Comparison of ENCODE assay signal across 20 cellular contexts in the genomic region with DNA sequence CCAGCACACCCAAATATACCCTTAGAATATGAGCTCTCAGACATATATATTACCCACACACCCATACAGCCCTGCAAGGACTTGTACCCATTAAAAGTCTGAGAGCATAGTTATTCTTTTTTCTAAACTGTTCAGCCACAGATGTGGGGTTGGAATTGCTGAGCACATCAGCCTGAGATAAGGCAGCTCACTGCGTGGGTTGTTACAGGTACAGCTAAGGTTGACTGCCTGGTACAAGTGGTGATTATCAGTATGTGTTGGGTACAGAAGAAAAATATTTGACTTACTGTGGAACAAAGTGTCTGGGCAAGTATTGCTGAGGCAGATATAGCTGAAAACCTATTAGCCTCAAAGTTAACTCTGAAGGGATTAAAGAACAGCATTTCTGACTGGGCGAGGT.
"Had no signal": no experiment of that assay in that cellular context is flagged by ENCODE, and none has a peak within 500 bp of the region (broad histone marks: within the 10 kb centered on the region; RNA-seq: fewer than 3 reads in every experiment).

No MANE protein-coding gene starts in this region.

- H3K9me3 ChIP-seq: left lung, sigmoid colon, tibial artery had no signal

- DNase-seq: activated CD4-positive, alpha-beta memory T cell treated with anti-CD3 and anti-CD28 coated beads, Interleukin-2, amount 10 ng/mL, durations not matched to agents 7 days and 5 days; activated CD4-positive, alpha-beta T cell treated with anti-CD3 and anti-CD28 coated beads, Interleukin-2, amount 10 ng/mL, durations not matched to agents 24 days and 14 days; activated gamma-delta T cell; activated naive CD4-positive, alpha-beta T cell treated with anti-CD3 and anti-CD28 coated beads, Interleukin-2, amount 50 U/mL, for 16 hours; anterior cingulate cortex; effector CD8-positive, alpha-beta T cell; foreskin keratinocyte; hippocampal formation; kidney glomerular epithelial cell; left lung; naive thymus-derived CD4-positive, alpha-beta T cell; retina; sigmoid colon; stimulated activated CD4-positive, alpha-beta T cell treated with anti-CD3 and anti-CD28 coated beads, Interleukin-2, amount 100 ng/mL, for 48 hours; stimulated activated naive CD4-positive, alpha-beta T cell; T-helper 1 cell; T-helper 9 cell; tibial artery had no signal

- ATAC-seq: activated CD4-positive, CD25-positive, alpha-beta regulatory T cell treated with anti-CD3 and anti-CD28 coated beads, Interleukin-2, amount 50 U/mL, for 24 hours; foreskin keratinocyte; left lung; naive thymus-derived CD4-positive, alpha-beta T cell had no signal

- H3K27ac ChIP-seq: foreskin keratinocyte, sigmoid colon, tibial artery had no signal

- H3K27me3 ChIP-seq: foreskin keratinocyte, left lung, sigmoid colon, tibial artery had no signal

- H3K4me3 ChIP-seq: left lung, lung, sigmoid colon, tibial artery had no signal
